ENCODE assay signal across 8 cellular contexts in the genomic region with DNA sequence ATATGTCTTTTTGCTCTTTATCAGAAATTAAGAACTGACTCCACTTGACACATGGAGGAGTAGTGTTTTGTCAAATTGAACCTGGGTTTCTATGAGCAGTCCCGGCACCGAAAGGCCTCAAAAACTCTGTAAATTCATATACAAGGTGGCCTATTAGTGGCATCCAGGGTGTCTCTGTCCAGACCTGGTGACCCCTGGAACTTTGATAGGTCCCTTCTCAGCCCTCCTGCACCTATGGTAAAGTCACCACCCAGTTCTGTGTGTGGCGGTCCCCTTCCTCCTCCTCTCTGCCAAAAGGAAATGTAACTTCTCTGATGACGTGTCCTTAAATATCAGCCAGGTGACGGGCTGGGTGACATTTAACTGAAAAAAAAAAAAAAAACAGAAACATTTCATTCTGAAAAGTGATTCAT.
DNase-seq lines count a peak whose midpoint lies in the region; ATAC-seq and TF ChIP-seq lines count a peak whose summit lies in the region.

No MANE protein-coding gene starts in this region.

- ATAC-seq in activated naive CD4-positive, alpha-beta T cell treated with anti-CD3 and anti-CD28 coated beads, Interleukin-2, amount 50 U/mL, for 72 hours = peak; percentile 73 to 79
- ATAC-seq in HG03196 (IDR thresholded peaks at IDR 0.05; ENCODE audit: unreplicated experiment) (no peak), mucosa of descending colon (no peak)

- peak overlapping the region; percentile 90 to 94 (median 92) for H3K4me3 Mint-ChIP-seq in CD8-positive, alpha-beta memory T cell

- H3K36me3 ChIP-seq in CD8-positive, alpha-beta memory T cell (ENCODE audit: insufficient read depth, low read length) = no peaks in the 10 kb centered on the region
- H3K36me3 ChIP-seq in mucosa of descending colon (ENCODE audit: low read depth) = no peaks in the 10 kb centered on the region

- peaks cover 0 to 1% (median 0%) of the 10 kb centered on the region in 5 donors for H3K9me3 Mint-ChIP-seq in CD8-positive, alpha-beta memory T cell
- peaks cover under 1 to 3% of the 10 kb centered on the region in 2 donors for H3K9me3 Mint-ChIP-seq in activated naive CD4-positive, alpha-beta T cell treated with anti-CD3 and anti-CD28 coated beads, Interleukin-2, amount 50 U/mL, for 72 hours

- TF ChIP-seq CTCF in mucosa of descending colon (IDR thresholded peaks at IDR 0.05) = no peak

- H3K27ac Mint-ChIP-seq in CD8-positive, alpha-beta memory T cell = peak overlapping the region; percentile 91 to 99 (median 96)
- peak overlapping the region; percentile 97 for H3K27ac Mint-ChIP-seq in activated naive CD4-positive, alpha-beta T cell treated with anti-CD3 and anti-CD28 coated beads, Interleukin-2, amount 50 U/mL, for 72 hours

- intact Hi-C loops in mucosa of descending colon (cut with DNase I, micrococcal nuclease) = no loop called here

- no peaks in the 10 kb centered on the region for H3K27me3 ChIP-seq in CD8-positive, alpha-beta memory T cell (ENCODE audit: insufficient read depth, low read length, poor library complexity, severe bottlenecking)

- peaks cover 41% of the 10 kb centered on the region for H3K4me1 ChIP-seq in CD8-positive, alpha-beta memory T cell (ENCODE audit: insufficient read depth, low read length)
- peaks cover 9% of the 10 kb centered on the region for H3K4me1 ChIP-seq in mucosa of descending colon (ENCODE audit: low read depth)

- H3K27me3 Mint-ChIP-seq in CD8-positive, alpha-beta memory T cell = no peaks in the 10 kb centered on the region

- DNase-seq in CD8-positive, alpha-beta memory T cell = peak; percentile 26 to 74 (median 55)
- peak; percentile 72 for DNase-seq in activated CD4-positive, alpha-beta T cell treated with anti-CD3 and anti-CD28 coated beads for 48 hours
- peak; percentile 53 to 76 for DNase-seq in activated naive CD4-positive, alpha-beta T cell treated with anti-CD3 and anti-CD28 coated beads, Interleukin-2, amount 50 U/mL, for 72 hours (ENCODE audit: low spot score in 2 of 2)
- peak; percentile 31 to 40 for DNase-seq in stimulated activated CD4-positive, alpha-beta T cell treated with anti-CD3 and anti-CD28 coated beads, Interleukin-1b, Interleukin-23, amount 100 ng/mL, for 4 hours (ENCODE audit: low read depth in 2 of 2)
- DNase-seq in mucosa of descending colon (no peak), NAMALWA (ENCODE audit: low spot score) (no peak), NCI-H1436 (lab: John Stamatoyannopoulos, UW) (no peak)

- H3K27ac ChIP-seq in CD8-positive, alpha-beta memory T cell (ENCODE audit: low read depth, low read length) = peak overlapping the region; percentile 40

- POLR2A ChIA-PET in CD8-positive, alpha-beta memory T cell (lab: Charles Lee) = interaction anchor here (1.9 kb wide), 1 partner anchor 21 kb away, joined by 5 read pairs; no protein-coding TSS in a partner anchor

- H3K9me3 ChIP-seq in CD8-positive, alpha-beta memory T cell (ENCODE audit: low read length) = no peaks in the 10 kb centered on the region
- H3K9me3 ChIP-seq in mucosa of descending colon = no peaks in the 10 kb centered on the region

- peak overlapping the region; percentile 81 for H3K4me3 ChIP-seq in CD8-positive, alpha-beta memory T cell (ENCODE audit: low read length)
- H3K4me3 ChIP-seq in mucosa of descending colon = no peak overlapping the region

- peaks cover 51 to 60% (median 57%) of the 10 kb centered on the region in 3 donors for H3K4me1 Mint-ChIP-seq in CD8-positive, alpha-beta memory T cell

- CTCF ChIA-PET in CD8-positive, alpha-beta memory T cell (lab: Charles Lee) = interaction anchor here (2.3 kb wide), 1 partner anchor 100 kb away, joined by 10 read pairs; no protein-coding TSS in a partner anchor

- H3K36me3 Mint-ChIP-seq in CD8-positive, alpha-beta memory T cell = peaks cover 0 to 18% (median 3%) of the 10 kb centered on the region in 3 donors
- peaks cover 12 to 17% of the 10 kb centered on the region in 2 donors for H3K36me3 Mint-ChIP-seq in activated naive CD4-positive, alpha-beta T cell treated with anti-CD3 and anti-CD28 coated beads, Interleukin-2, amount 50 U/mL, for 72 hours

Comparison
In these comparisons a context has a peak if more than half of its experiments do, and no peak if none do; other contexts are left out.
1. DNase-seq: peak in CD8-positive, alpha-beta memory T cell (5 of 5), activated CD4-positive, alpha-beta T cell treated with anti-CD3 and anti-CD28 coated beads for 48 hours (single experiment), activated naive CD4-positive, alpha-beta T cell treated with anti-CD3 and anti-CD28 coated beads, Interleukin-2, amount 50 U/mL, for 72 hours (2 of 2) and stimulated activated CD4-positive, alpha-beta T cell treated with anti-CD3 and anti-CD28 coated beads, Interleukin-1b, Interleukin-23, amount 100 ng/mL, for 4 hours (2 of 2); none in mucosa of descending colon (0 of 3), NAMALWA (single experiment) and NCI-H1436 (single experiment).
2. ATAC-seq: peak in activated naive CD4-positive, alpha-beta T cell treated with anti-CD3 and anti-CD28 coated beads, Interleukin-2, amount 50 U/mL, for 72 hours (2 of 2); none in HG03196 (single experiment) and mucosa of descending colon (single experiment).